Comparison of ENCODE assay signal across 9 cellular contexts in genomic region chr10:132938472-132939329, GRCh38. TPM values are rescaled to one million over a fixed set of nuclear protein-coding genes. Genes with fewer than 3 reads are reported as not detected.
DNase-seq lines count a peak whose midpoint lies in the region; ATAC-seq and TF ChIP-seq lines count a peak whose summit lies in the region.
"Had no signal": no experiment of that assay in that cellular context is flagged by ENCODE, and none has a peak within 500 bp of the region (broad histone marks: within the 10 kb centered on the region; RNA-seq: fewer than 3 reads in every experiment).

No MANE protein-coding gene starts in this region.

- no peaks in the 10 kb centered on the region for H4K20me1 ChIP-seq in OCI-LY3 (ENCODE audit: insufficient read depth, low read length)

- H3K36me3 ChIP-seq in OCI-LY3 (replicated peaks; ENCODE audit: low read depth, low read length), result no peaks in the 10 kb centered on the region

- no peaks in the 10 kb centered on the region for H3K79me2 ChIP-seq in OCI-LY3 (ENCODE audit: low read length)

- peak; percentile 72 for TF ChIP-seq CTCF in 22Rv1 (IDR thresholded peaks at IDR 0.05)
- TF ChIP-seq CTCF in OCI-LY3 (IDR thresholded peaks at IDR 0.05; ENCODE audit: low read depth, low read length), result peak; percentile 35; the same call in 1 of the 2 replicates
- TF ChIP-seq CTCF in fibroblast of villous mesenchyme (IDR thresholded peaks at IDR 0.05; ENCODE audit: insufficient read depth, low read depth, low read length), result peak; percentile 39

- no peak overlapping the region for H2AFZ ChIP-seq in OCI-LY3 (ENCODE audit: low read depth, low read length)

- no peak overlapping the region for H3K4me3 ChIP-seq in OCI-LY3 (ENCODE audit: low read length)
- no peak overlapping the region for H3K4me3 ChIP-seq in fibroblast of villous mesenchyme (ENCODE audit: low read depth, low read length)

- DNase-seq in DMS114 treated with DMSO at 0.1 percent for 48 hours (lab: John Stamatoyannopoulos, UW; ENCODE audit: unreplicated experiment) (peak; percentile 19), fibroblast of villous mesenchyme (ENCODE audit: low read depth) (peak; percentile 36), NOMO-1 treated with dmso at 0.1 percent for 144 hours (lab: John Stamatoyannopoulos, UW; ENCODE audit: unreplicated experiment) (no peak), erythroblast (lab: John Stamatoyannopoulos, UW) (no peak), T-helper 9 cell (no peak)

- H3K27me3 ChIP-seq in OCI-LY3 (ENCODE audit: low read depth, low read length), result no peaks in the 10 kb centered on the region

- H3K27ac ChIP-seq in 22Rv1 (no peak overlapping the region), OCI-LY3 (ENCODE audit: low read length) (no peak overlapping the region)

- no peak overlapping the region for H3K9ac ChIP-seq in OCI-LY3 (ENCODE audit: low read length)

- no peak for ATAC-seq in HG02938 (IDR thresholded peaks at IDR 0.05; ENCODE audit: unreplicated experiment)
- ATAC-seq: stimulated activated memory B cell treated with anti-CD40 and anti-IgM and Interleukin-4, amounts not matched to agents 10 μg/mL and 1 μg/mL and 100 μg/mL, for 72 hours had no signal

- no peaks in the 10 kb centered on the region for H3K9me3 ChIP-seq in OCI-LY3 (ENCODE audit: insufficient read depth, low read length)

- H3K4me1 ChIP-seq in OCI-LY3 (ENCODE audit: low read length), result peaks cover 31% of the 10 kb centered on the region

- no peak overlapping the region for H3K4me2 ChIP-seq in OCI-LY3 (ENCODE audit: low read length)

- no peak for TF ChIP-seq POLR2A in erythroblast (IDR thresholded peaks at IDR 0.05; ENCODE audit: low read length)

RNA-seq across cellular contexts. Expression of gene CFAP46, which starts 3.7 kb away (rescaled TPM):
- under 0.01 and 0.32 TPM in 2 replicates for total RNA-seq in fibroblast of villous mesenchyme

Comparison
In these comparisons a context has a peak if more than half of its experiments do, and no peak if none do; other contexts are left out.
1. DNase-seq: peak in DMS114 treated with DMSO at 0.1 percent for 48 hours (single experiment) and fibroblast of villous mesenchyme (single experiment); none in NOMO-1 treated with dmso at 0.1 percent for 144 hours (single experiment), erythroblast (0 of 2) and T-helper 9 cell (single experiment).
2. Peak in every context shown above with its lines, with median percentiles within 50 percentile points of each other: CTCF ChIP-seq.